In genomic region chr13:46211116-46211515, GRCh38 we compare ENCODE assay signal across 8 cellular contexts. TPM values are rescaled to one million over a fixed set of nuclear protein-coding genes. Genes with fewer than 3 reads are reported as not detected.
DNase-seq lines count a peak whose midpoint lies in the region; ATAC-seq lines count a peak whose summit lies in the region.

No MANE protein-coding gene starts in this region.

- H3K27ac Mint-ChIP-seq in naive thymus-derived CD8-positive, alpha-beta T cell, result peak overlapping the region; percentile 86 to 98 (median 94)

- POLR2A ChIA-PET in naive thymus-derived CD8-positive, alpha-beta T cell (lab: Charles Lee), result interaction anchor here (0.7 to 1.8 kb wide), 12 partner anchors 9 to 159 kb away, joined by 3 to 10 read pairs (median 4); partner anchors contain the start of genes LCP1 and ZC3H13

- H3K9ac ChIP-seq in HUES48 (ENCODE audit: low read depth, low read length) (no peak overlapping the region), duodenal mucosa (ENCODE audit: low read depth in 1 of 2, low read length in 2 of 2) (peak overlapping the region in 1 of 2 donors; percentile 23)

- peak; percentile 51 for ATAC-seq in Right ventricle myocardium superior (ENCODE audit: poor library complexity)
- ATAC-seq in naive thymus-derived CD8-positive, alpha-beta T cell, result peak; percentile 55 to 79

- H3K36me3 Mint-ChIP-seq in naive thymus-derived CD8-positive, alpha-beta T cell, result no peaks in the 10 kb centered on the region

- H3K36me3 ChIP-seq in HUES48 (ENCODE audit: control insufficient read depth, insufficient read depth, low read length) (no peaks in the 10 kb centered on the region), duodenal mucosa (ENCODE audit: control insufficient read depth in 1 of 2, insufficient read depth in 2 of 2, low read length in 2 of 2) (no peaks in the 10 kb centered on the region)

- peaks cover 22% of the 10 kb centered on the region for H3K27me3 ChIP-seq in HUES48 (ENCODE audit: control insufficient read depth, insufficient read depth, low read length)
- peaks cover 5 to 12% of the 10 kb centered on the region in 2 donors for H3K27me3 ChIP-seq in duodenal mucosa (ENCODE audit: control insufficient read depth in 1 of 2, insufficient read depth in 2 of 2, low read length in 2 of 2)

- intact Hi-C loops in Right ventricle myocardium superior (cut with DNase I), result no loop called here
- intact Hi-C loops in cardiac septum (cut with DNase I), result no loop called here

- H3K4me1 ChIP-seq in HUES48 (ENCODE audit: control insufficient read depth, insufficient read depth, low read length), result peaks cover 10% of the 10 kb centered on the region
- H3K4me1 ChIP-seq in duodenal mucosa (ENCODE audit: control insufficient read depth in 1 of 2, insufficient read depth in 2 of 2, low read length in 2 of 2), result peaks cover 0 to 4% of the 10 kb centered on the region in 2 donors

- DNase-seq in Right ventricle myocardium superior, result no peak
- DNase-seq in cardiac septum (ENCODE audit: low spot score), result no peak
- DNase-seq in T-helper 22 cell (ENCODE audit: low read depth), result peak; percentile 28
- peak in 8 of 10 donors; percentile 40 to 84 (median 70) for DNase-seq in naive thymus-derived CD8-positive, alpha-beta T cell
- no peak for DNase-seq in NCI-H146 treated with DMSO at 0.1 percent for 48 hours (lab: John Stamatoyannopoulos, UW; ENCODE audit: unreplicated experiment)
- no peak for DNase-seq in HK-2 (ENCODE audit: unreplicated experiment)

- peak overlapping the region; percentile 82 to 99 (median 92) for H3K4me3 Mint-ChIP-seq in naive thymus-derived CD8-positive, alpha-beta T cell

- peaks cover 9 to 32% (median 26%) of the 10 kb centered on the region in 4 donors for H3K4me1 Mint-ChIP-seq in naive thymus-derived CD8-positive, alpha-beta T cell

- H3K4me3 ChIP-seq in HUES48 (ENCODE audit: low read depth, low read length), result peak overlapping the region; percentile 67
- peak overlapping the region; percentile 60 to 72 for H3K4me3 ChIP-seq in duodenal mucosa (ENCODE audit: low read depth in 1 of 2, low read length in 2 of 2)

- no peaks in the 10 kb centered on the region for H3K9me3 ChIP-seq in HUES48 (ENCODE audit: control insufficient read depth, insufficient read depth, low read length)
- H3K9me3 ChIP-seq in duodenal mucosa (ENCODE audit: control insufficient read depth in 1 of 2, low read length in 2 of 2), result no peaks in the 10 kb centered on the region

- H3K27ac ChIP-seq in HUES48 (ENCODE audit: low read depth, low read length), result no peak overlapping the region
- no peak overlapping the region for H3K27ac ChIP-seq in duodenal mucosa (ENCODE audit: low read depth, low read length)

- no peaks in the 10 kb centered on the region for H3K9me3 Mint-ChIP-seq in naive thymus-derived CD8-positive, alpha-beta T cell

- no peaks in the 10 kb centered on the region for H3K27me3 Mint-ChIP-seq in naive thymus-derived CD8-positive, alpha-beta T cell

RNA-seq across cellular contexts. Expression of gene LRRC63, which starts 0.6 kb away (rescaled TPM):
- not detected for total RNA-seq in Right ventricle myocardium superior
- total RNA-seq in cardiac septum, result not detected
- under 1 TPM; 0.52 to 0.62 TPM for total RNA-seq in naive thymus-derived CD8-positive, alpha-beta T cell
- polyA plus RNA-seq in naive thymus-derived CD8-positive, alpha-beta T cell, result under 1 TPM in 2 of 3 donors, not detected in 1; 0.22 to 0.23 TPM

RNA-seq across cellular contexts. Expression of gene LCP1, which starts 29.1 kb away (rescaled TPM):
- 20.5 TPM for total RNA-seq in Right ventricle myocardium superior
- total RNA-seq in cardiac septum, result 13.2 TPM
- total RNA-seq in naive thymus-derived CD8-positive, alpha-beta T cell, result 100 to 1,000 TPM; 391 to 409 TPM
- polyA plus RNA-seq in naive thymus-derived CD8-positive, alpha-beta T cell, result 1,000 to 10,000 TPM in 1 of 3 donors, 100 to 1,000 TPM in 2; 834 to 1,034 (median 852) TPM

Comparison
In these comparisons a context has a peak if more than half of its experiments do, and no peak if none do; other contexts are left out.
1. DNase-seq: peak in T-helper 22 cell (single experiment) and naive thymus-derived CD8-positive, alpha-beta T cell (8 of 10); none in Right ventricle myocardium superior (single experiment), cardiac septum (single experiment), NCI-H146 treated with DMSO at 0.1 percent for 48 hours (single experiment) and HK-2 (single experiment).
2. RNA of gene LCP1, which starts 29.1 kb away (total RNA-seq): 391 to 409 TPM in naive thymus-derived CD8-positive, alpha-beta T cell; 20.5 TPM in Right ventricle myocardium superior (single experiment) and 13.2 TPM in cardiac septum (single experiment); every median in the first group is over 10 times any median in the second.